In genomic region chr22:36065775-36066544, GRCh38 we compare ENCODE assay signal across 8 cellular contexts. TPM values are rescaled to one million over a fixed set of nuclear protein-coding genes. Genes with fewer than 3 reads are reported as not detected.
DNase-seq lines count a peak whose midpoint lies in the region; ATAC-seq and TF ChIP-seq lines count a peak whose summit lies in the region.

No MANE protein-coding gene starts in this region.

- ATAC-seq in activated naive CD8-positive, alpha-beta T cell treated with anti-CD3 and anti-CD28 coated beads, Interleukin-2, amount 10 ng/mL, durations not matched to agents 7 days and 5 days (ENCODE audit: low read depth), result peak; percentile 86
- ATAC-seq in omental fat pad (ENCODE audit: low FRiP score), result peak; percentile 95
- ATAC-seq in HG03342 (IDR thresholded peaks at IDR 0.05; ENCODE audit: unreplicated experiment), result no peak

- no peak overlapping the region for H3K27ac ChIP-seq in SU-DHL-6 (ENCODE audit: low read depth, low read length)

- POLR2A ChIA-PET in activated naive CD8-positive, alpha-beta T cell treated with anti-CD3 and anti-CD28 coated beads, Interleukin-2, amount 10 ng/mL, durations not matched to agents 7 days and 5 days (lab: Charles Lee), result interaction anchor here (0.6 to 1.1 kb wide), 6 partner anchors 9 to 713 kb away, joined by 3 to 6 read pairs (median 4); no protein-coding TSS in a partner anchor

- DNase-seq in GM03348 (ENCODE audit: low spot score) (peak; percentile 93), NCI-H128 (lab: John Stamatoyannopoulos, UW; ENCODE audit: unreplicated experiment) (peak; percentile 89), head of caudate nucleus (peak; percentile 75 to 95 (median 86)), omental fat pad (ENCODE audit: low spot score) (peak; percentile 80), superior temporal gyrus (ENCODE audit: extremely low spot score) (peak; percentile 89)
- peak; percentile 83 for DNase-seq in activated naive CD8-positive, alpha-beta T cell treated with anti-CD3 and anti-CD28 coated beads, Interleukin-2, amount 10 ng/mL, durations not matched to agents 7 days and 5 days

- H3F3A ChIP-seq in SU-DHL-6 (ENCODE audit: insufficient read depth), result no peaks in the 10 kb centered on the region

- peaks cover 8% of the 10 kb centered on the region for H3K4me1 Mint-ChIP-seq in activated naive CD8-positive, alpha-beta T cell treated with anti-CD3 and anti-CD28 coated beads, Interleukin-2, amount 10 ng/mL, durations not matched to agents 7 days and 5 days

- peak overlapping the region; percentile 54 for H3K4me2 ChIP-seq in SU-DHL-6 (ENCODE audit: low read depth, low read length, poor library complexity, severe bottlenecking)

- H4K20me1 ChIP-seq in SU-DHL-6 (ENCODE audit: low read depth, low read length), result no peaks in the 10 kb centered on the region

- peak overlapping the region; percentile 42 for H3K9ac ChIP-seq in SU-DHL-6 (ENCODE audit: low read length)

- H3K9me2 ChIP-seq in SU-DHL-6 (replicated peaks; ENCODE audit: insufficient read depth, low read length), result no peaks in the 10 kb centered on the region

- no peaks in the 10 kb centered on the region for H3K9me3 Mint-ChIP-seq in activated naive CD8-positive, alpha-beta T cell treated with anti-CD3 and anti-CD28 coated beads, Interleukin-2, amount 10 ng/mL, durations not matched to agents 7 days and 5 days

- no peaks in the 10 kb centered on the region for H3K36me3 ChIP-seq in SU-DHL-6 (ENCODE audit: low read length)

- H3K4me3 Mint-ChIP-seq in activated naive CD8-positive, alpha-beta T cell treated with anti-CD3 and anti-CD28 coated beads, Interleukin-2, amount 10 ng/mL, durations not matched to agents 7 days and 5 days, result peak overlapping the region; percentile 78

- H2AFZ ChIP-seq in SU-DHL-6 (ENCODE audit: low read depth, low read length, severe bottlenecking), result peak overlapping the region; percentile 85

- peak overlapping the region; percentile 37 for H3K4me3 ChIP-seq in SU-DHL-6 (ENCODE audit: insufficient read depth, low read length, poor library complexity, severe bottlenecking)

- peak overlapping the region; percentile 77 for H3K27ac Mint-ChIP-seq in activated naive CD8-positive, alpha-beta T cell treated with anti-CD3 and anti-CD28 coated beads, Interleukin-2, amount 10 ng/mL, durations not matched to agents 7 days and 5 days

- peaks cover 18% of the 10 kb centered on the region for H3K27me3 Mint-ChIP-seq in activated naive CD8-positive, alpha-beta T cell treated with anti-CD3 and anti-CD28 coated beads, Interleukin-2, amount 10 ng/mL, durations not matched to agents 7 days and 5 days

- H3K79me2 ChIP-seq in SU-DHL-6 (ENCODE audit: insufficient read depth, low read length), result no peaks in the 10 kb centered on the region

- no peaks in the 10 kb centered on the region for H3K9me3 ChIP-seq in SU-DHL-6 (ENCODE audit: insufficient read depth, low read length)

- H3K36me3 Mint-ChIP-seq in activated naive CD8-positive, alpha-beta T cell treated with anti-CD3 and anti-CD28 coated beads, Interleukin-2, amount 10 ng/mL, durations not matched to agents 7 days and 5 days, result no peaks in the 10 kb centered on the region

- TF ChIP-seq CTCF in SU-DHL-6 (IDR thresholded peaks at IDR 0.05; ENCODE audit: insufficient read depth, low read length, poor library complexity, severe bottlenecking), result peak; percentile 100
- TF ChIP-seq CTCF in omental fat pad (IDR thresholded peaks at IDR 0.05), result peak in 2 of 3 donors; percentile 86 to 99

- intact Hi-C loops in head of caudate nucleus (cut with DNase I), result loop anchor here (5.0 kb wide), 1 partner anchor 134 kb away; no protein-coding TSS in a partner anchor

- no peaks in the 10 kb centered on the region for H3K27me3 ChIP-seq in SU-DHL-6 (ENCODE audit: low read length)

RNA-seq across cellular contexts. Expression of gene RBFOX2, which starts 37.3 kb away (rescaled TPM):
- 1 to 10 TPM in 1 of 2 experiments, under 1 TPM in 1; 0.36 to 1.1 TPM for total RNA-seq in activated naive CD8-positive, alpha-beta T cell treated with anti-CD3 and anti-CD28 coated beads, Interleukin-2, amount 10 ng/mL, durations not matched to agents 7 days and 5 days
- 10 to 100 TPM; 41.2 to 80.7 (median 60.1) TPM for total RNA-seq in omental fat pad

Comparison
In these comparisons a context has a peak if more than half of its experiments do, and no peak if none do; other contexts are left out.
1. RNA of gene RBFOX2, which starts 37.3 kb away (total RNA-seq): 41.2 to 80.7 TPM in omental fat pad; 0.36 to 1.1 TPM in activated naive CD8-positive, alpha-beta T cell treated with anti-CD3 and anti-CD28 coated beads, Interleukin-2, amount 10 ng/mL, durations not matched to agents 7 days and 5 days; every median in the first group is over 10 times any median in the second.
2. Peak in every context shown above with its lines, with median percentiles within 50 percentile points of each other: DNase-seq.